ENCODE assay signal across 1 cellular context in genomic region chr2:40412456-40412855, GRCh38.
TF ChIP-seq lines count a peak whose summit lies in the region.

No MANE protein-coding gene starts in this region.

TF ChIP-seq in SK-N-SH, 30 proteins besides CTCF, POLR2A, EP300 and RAD21 (continued from another document):
- TF ChIP-seq FOSL2 (IDR thresholded peaks at IDR 0.05; ENCODE audit: borderline replicate concordance, low read depth) (peak; percentile 70), FOXJ3 (CRISPR knock-in tag; IDR thresholded peaks at IDR 0.05) (no peak), SIN3A (IDR thresholded peaks at IDR 0.05; ENCODE audit: borderline replicate concordance, low read depth, low read length) (no peak), POLR2AphosphoS5 (IDR thresholded peaks at IDR 0.05; ENCODE audit: low read depth, low read length) (no peak), NRF1 (IDR thresholded peaks at IDR 0.05; ENCODE audit: low read depth, low read length) (no peak), RFX5 (IDR thresholded peaks at IDR 0.05; ENCODE audit: low read length) (no peak), ELF1 (IDR thresholded peaks at IDR 0.05) (no peak), REST (IDR thresholded peaks at IDR 0.05; ENCODE audit: low read depth, low read length) (no peak), TCF12 (IDR thresholded peaks at IDR 0.05) (peak; percentile 69; the same call in 1 of the 2 replicates)
